10 cellular contexts compared by ENCODE assay signal in genomic region chr19:3055741-3056453, GRCh38. TPM values are rescaled to one million over a fixed set of nuclear protein-coding genes. Genes with fewer than 3 reads are reported as not detected.
DNase-seq lines count a peak whose midpoint lies in the region; ATAC-seq, FAIRE-seq and TF ChIP-seq lines count a peak whose summit lies in the region.
"Had no signal": no experiment of that assay in that cellular context is flagged by ENCODE, and none has a peak within 500 bp of the region (broad histone marks: within the 10 kb centered on the region; RNA-seq: fewer than 3 reads in every experiment).

No MANE protein-coding gene starts in this region.

- H3K4me2 ChIP-seq in HCT116 (ENCODE audit: low read length) (peak overlapping the region; percentile 75), Karpas-422 (ENCODE audit: low read depth, low read length, poor library complexity, severe bottlenecking) (no peak overlapping the region)

- H3K27ac ChIP-seq in HCT116 (ENCODE audit: low read depth, low read length) (peak overlapping the region; percentile 88), gastroesophageal sphincter (peak overlapping the region in 3 of 4 donors; percentile 85 to 99 (median 98)), small intestine (ENCODE audit: low read depth in 1 of 2, low read length in 1 of 2) (peak overlapping the region in 1 of 2 donors; percentile 25), Karpas-422 (ENCODE audit: low read length) (no peak overlapping the region)

- H4K20me1 ChIP-seq in HCT116 (ENCODE audit: insufficient read depth) (no peaks in the 10 kb centered on the region), Karpas-422 (ENCODE audit: insufficient read depth, low read depth, low read length) (peaks cover 12% of the 10 kb centered on the region; the same call in 1 of the 2 replicates)

- BruUV-seq in HCT116 (replicated peaks; lab: Mats Ljungman, UMichigan): no TSS peak

- TF ChIP-seq POLR2A in HCT116 (IDR thresholded peaks at IDR 0.05; ENCODE audit: borderline replicate concordance, extremely low read depth, insufficient read depth, insufficient read length) (no peak), gastroesophageal sphincter (IDR thresholded peaks at IDR 0.05) (no peak)

- WGBS in gastroesophageal sphincter (ENCODE audit: low coverage in 1 of 2), 2 donors: 41 to 60% methylated on average over 4 to 17 of the region's 31 CpGs
- 28 to 58% (median 44%) methylated on average over 29 to 31 of the region's 31 CpGs for whole genome bisulfite sequencing in small intestine, 3 donors

- TF ChIP-seq EP300 in gastroesophageal sphincter (IDR thresholded peaks at IDR 0.05): no peak

- ATAC-seq in HCT116 (peak; percentile 75), gastroesophageal sphincter (no peak), GM19455 (IDR thresholded peaks at IDR 0.05; ENCODE audit: unreplicated experiment) (no peak), HG03354 (IDR thresholded peaks at IDR 0.05; ENCODE audit: poor library complexity, severe bottlenecking, unreplicated experiment) (no peak)

- POLR2A ChIA-PET in HCT116 (lab: Charles Lee): interaction anchor here (0.6 kb wide), 1 partner anchor 288 kb away, joined by 4 read pairs; no protein-coding TSS in a partner anchor

- DNase-seq in HCT116 (ENCODE audit: low read depth, low spot score): peak; percentile 26
- DNase-seq in NCI-H345 (lab: John Stamatoyannopoulos, UW): peak; percentile 96
- peak; percentile 59 for DNase-seq in small intestine
- no peak for DNase-seq in occipital lobe (lab: John Stamatoyannopoulos, UW)
- no peak for DNase-seq in Karpas-422
- DNase-seq: left cardiac atrium; stimulated activated CD4-positive, alpha-beta T cell treated with anti-CD3 and anti-CD28 coated beads, Interleukin-2, amount 100 ng/mL, for 48 hours had no signal

- H3K9me2 ChIP-seq in HCT116 (ENCODE audit: insufficient read depth): no peaks in the 10 kb centered on the region
- no peaks in the 10 kb centered on the region for H3K9me2 ChIP-seq in Karpas-422 (replicated peaks; ENCODE audit: insufficient read depth, low read length)

- RAD21 ChIA-PET in HCT116 (lab: Charles Lee; ENCODE audit: low non-redundant PET in 1 of 2, low total read pairs in 2 of 2, uncharacterized antibody in 2 of 2, unreplicated experiment in 2 of 2): interaction anchor here in 1 of 2 experiments (0.6 to 0.7 kb wide), 3 partner anchors 9 to 20 kb away, joined by 3 to 7 read pairs (median 4); no protein-coding TSS in a partner anchor

- H2AFZ ChIP-seq in HCT116 (ENCODE audit: low read depth, low read length, poor library complexity, severe bottlenecking): no peak overlapping the region
- H2AFZ ChIP-seq in Karpas-422 (ENCODE audit: low read length): no peak overlapping the region

- H3K4me1 ChIP-seq in HCT116 (ENCODE audit: control insufficient read depth in 1 of 2, insufficient read depth in 2 of 2, low read length in 2 of 2): peaks cover 28 to 50% of the 10 kb centered on the region in 2 experiments
- H3K4me1 ChIP-seq in gastroesophageal sphincter: peaks cover 2 to 66% (median 24%) of the 10 kb centered on the region in 3 donors
- peaks cover 0 to 3% of the 10 kb centered on the region in 2 donors for H3K4me1 ChIP-seq in small intestine (ENCODE audit: control insufficient read depth in 2 of 2, insufficient read depth in 1 of 2, low read depth in 1 of 2, low read length in 1 of 2)
- peaks cover 1% of the 10 kb centered on the region for H3K4me1 ChIP-seq in Karpas-422 (ENCODE audit: low read length)

- CTCF ChIA-PET in HCT116 (lab: Charles Lee): interaction anchor here (0.7 kb wide), 1 partner anchor 48 kb away, joined by 3 read pairs; no protein-coding TSS in a partner anchor

- H3K27me3 ChIP-seq in HCT116 (ENCODE audit: insufficient read depth, low read length): no peaks in the 10 kb centered on the region
- no peaks in the 10 kb centered on the region for H3K27me3 ChIP-seq in gastroesophageal sphincter
- no peaks in the 10 kb centered on the region for H3K27me3 ChIP-seq in small intestine (ENCODE audit: control insufficient read depth in 2 of 2, insufficient read depth in 2 of 2, low read length in 2 of 2)
- H3K27me3 ChIP-seq in Karpas-422 (ENCODE audit: low read length): no peaks in the 10 kb centered on the region

- TF ChIP-seq CTCF in HCT116 (IDR thresholded peaks at IDR 0.05 in 2 of 3, conservative IDR thresholded peaks at IDR 0.05 in 1 of 3; ENCODE audit: borderline replicate concordance in 1 of 3, insufficient read depth in 1 of 3, low read depth in 2 of 3, low read length in 2 of 3) (no peak), gastroesophageal sphincter (IDR thresholded peaks at IDR 0.05) (no peak)

- peaks cover 33% of the 10 kb centered on the region for H3K79me2 ChIP-seq in HCT116 (ENCODE audit: insufficient read depth, low read length)
- no peaks in the 10 kb centered on the region; the same call in 1 of the 2 replicates for H3K79me2 ChIP-seq in Karpas-422 (ENCODE audit: low read length)

- H3K9ac ChIP-seq in HCT116 (ENCODE audit: low read length) (peak overlapping the region; percentile 38), Karpas-422 (ENCODE audit: low read length) (no peak overlapping the region)

- no peak for TF ChIP-seq RAD21 in HCT116 (IDR thresholded peaks at IDR 0.05; ENCODE audit: low read depth)

- H3K4me3 ChIP-seq in HCT116 (replicated peaks in 1 of 2; ENCODE audit: low read depth in 1 of 2, low read length in 2 of 2) (peak overlapping the region in 1 of 2 experiments; percentile 34; a peak in 3 of 4 replicates), gastroesophageal sphincter (no peak overlapping the region), small intestine (ENCODE audit: low read depth in 1 of 2, low read length in 2 of 2) (no peak overlapping the region), Karpas-422 (ENCODE audit: low read length) (no peak overlapping the region)

- H3K36me3 ChIP-seq in HCT116 (ENCODE audit: control insufficient read depth in 1 of 2, insufficient read depth in 2 of 2, low read length in 2 of 2) (peaks cover 17 to 21% of the 10 kb centered on the region in 2 experiments), gastroesophageal sphincter (peaks cover 0 to 72% of the 10 kb centered on the region in 2 donors), small intestine (ENCODE audit: control insufficient read depth in 2 of 2, insufficient read depth in 2 of 2, low read length in 2 of 2) (peaks cover 18 to 20% of the 10 kb centered on the region in 2 donors), Karpas-422 (ENCODE audit: insufficient read depth, low read length) (peaks cover 6% of the 10 kb centered on the region; the same call in 1 of the 2 replicates)

- no peaks in the 10 kb centered on the region for H3K9me3 ChIP-seq in HCT116 (ENCODE audit: control insufficient read depth in 1 of 2, insufficient read depth in 1 of 2, low read depth in 1 of 2, low read length in 2 of 2)
- no peaks in the 10 kb centered on the region for H3K9me3 ChIP-seq in gastroesophageal sphincter
- no peaks in the 10 kb centered on the region for H3K9me3 ChIP-seq in small intestine (ENCODE audit: control insufficient read depth, low read depth)
- H3K9me3 ChIP-seq in Karpas-422 (ENCODE audit: low read length): no peaks in the 10 kb centered on the region

- no peak for FAIRE-seq in small intestine (lab: Jason Lieb, UNC)

- intact Hi-C loops in HCT116 (cut with micrococcal nuclease): no loop called here

TF ChIP-seq in HCT116, 20 proteins besides CTCF, POLR2A, EP300 and RAD21:
- no peak for TF ChIP-seq TCF7L2 (IDR thresholded peaks at IDR 0.05; ENCODE audit: borderline replicate concordance, extremely low read depth, insufficient read depth, insufficient read length)
- TF ChIP-seq EZH2phosphoT487 (IDR thresholded peaks at IDR 0.05; ENCODE audit: borderline replicate concordance): no peak
- TF ChIP-seq ZFX (IDR thresholded peaks at IDR 0.05): no peak
- no peak for TF ChIP-seq JUND (IDR thresholded peaks at IDR 0.05)
- no peak for TF ChIP-seq SIN3A (IDR thresholded peaks at IDR 0.05; ENCODE audit: low read depth)

RNA-seq across cellular contexts. Expression of gene TLE5, which starts 6.4 kb away (rescaled TPM):
- total RNA-seq in HCT116 (2021; ENCODE audit: unreplicated experiment) (263 TPM), gastroesophageal sphincter (100 to 1,000 TPM; 502 to 905 (median 558) TPM), occipital lobe (95.8 TPM)
- 320 and 329 TPM in 2 replicates for polyA plus RNA-seq in HCT116 (2012)
- 100 to 1,000 TPM; 332 to 488 (median 370) TPM for polyA plus RNA-seq in small intestine
- total RNA-seq in Karpas-422 (2014; rRNA removed; shearing (Covaris generic); ENCODE audit: low replicate concordance): 146 and 233 TPM in 2 replicates

RNA-seq across cellular contexts. Expression of gene TLE2, which starts 26.8 kb away (rescaled TPM):
- total RNA-seq in HCT116 (2021; ENCODE audit: unreplicated experiment): 35.6 TPM
- 41.3 and 49.3 TPM in 2 replicates for polyA plus RNA-seq in HCT116 (2012)
- 10 to 100 TPM; 27.1 to 46.1 (median 34.4) TPM for total RNA-seq in gastroesophageal sphincter
- polyA plus RNA-seq in small intestine: 10 to 100 TPM in 1 of 3 donors, 1 to 10 TPM in 2; 3.8 to 19.2 (median 5.4) TPM
- 6.1 TPM for total RNA-seq in occipital lobe
- not detected in 2 replicates for total RNA-seq in Karpas-422 (2014; rRNA removed; shearing (Covaris generic); ENCODE audit: low replicate concordance)

RNA-seq across cellular contexts. Expression of gene GNA11, which starts 38.3 kb away (rescaled TPM):
- total RNA-seq in HCT116 (2021; ENCODE audit: unreplicated experiment): 56.5 TPM
- 48.4 and 50.8 TPM in 2 replicates for polyA plus RNA-seq in HCT116 (2012)
- 100 to 1,000 TPM in 1 of 4 donors, 10 to 100 TPM in 3; 68.4 to 154 (median 83.4) TPM for total RNA-seq in gastroesophageal sphincter
- 100 to 1,000 TPM; 173 to 216 (median 190) TPM for polyA plus RNA-seq in small intestine
- 56.8 TPM for total RNA-seq in occipital lobe
- total RNA-seq in Karpas-422 (2014; rRNA removed; shearing (Covaris generic); ENCODE audit: low replicate concordance): 0.58 and 2.6 TPM in 2 replicates

Comparison
In these comparisons a context has a peak if more than half of its experiments do, and no peak if none do; other contexts are left out.
1. DNase-seq: peak in HCT116 (single experiment), NCI-H345 (single experiment) and small intestine (single experiment); none in occipital lobe (single experiment) and Karpas-422 (single experiment).
2. RNA of gene GNA11, which starts 38.3 kb away (total RNA-seq): 68.4 to 154 TPM in gastroesophageal sphincter, 56.8 TPM in occipital lobe (single experiment) and 56.5 TPM in HCT116 (single experiment); 0.58 to 2.6 TPM in Karpas-422; every median in the first group is over 10 times any median in the second.